ENCODE assay signal across 24 cellular contexts in genomic region chr6:108733706-108734105, GRCh38.
"Had no signal": no experiment of that assay in that cellular context is flagged by ENCODE, and none has a peak within 500 bp of the region (broad histone marks: within the 10 kb centered on the region; RNA-seq: fewer than 3 reads in every experiment).

No MANE protein-coding gene starts in this region.

- H3K4me3 ChIP-seq: adrenal gland, ascending aorta, dorsolateral prefrontal cortex, esophagus squamous epithelium, gastrocnemius medialis, spleen, testis, vagina had no signal

- H3K27me3 Mint-ChIP-seq: activated T-cell treated with anti-CD3 and anti-CD28 coated beads, Interleukin-2, amount 50 U/mL, for 24 hours had no signal

- H3K36me3 Mint-ChIP-seq: natural killer cell treated with Interleukin-12 subunit alpha and Interleukin-12 subunit beta and Interleukin-15 and Interleukin-18, amount 100 ng/mL, for 72 hours; WTC11 had no signal

- H3K27ac ChIP-seq: adrenal gland, ascending aorta, dorsolateral prefrontal cortex, esophagus squamous epithelium, gastrocnemius medialis, testis, vagina had no signal

- H3K9me3 Mint-ChIP-seq: activated T-cell treated with anti-CD3 and anti-CD28 coated beads, Interleukin-2, amount 50 U/mL, for 24 hours; activated T-helper 17 cell treated with anti-CD3 and anti-CD28 coated beads, Interleukin-2, amount 50 U/mL, for 72 hours; effector memory CD8-positive, alpha-beta T cell; natural killer cell treated with Interleukin-12 subunit alpha and Interleukin-12 subunit beta and Interleukin-15 and Interleukin-18, amount 100 ng/mL, for 72 hours; WTC11 had no signal

- ATAC-seq: activated T-helper 17 cell treated with anti-CD3 and anti-CD28 coated beads, Interleukin-2, amount 50 U/mL, for 72 hours; effector memory CD8-positive, alpha-beta T cell; gastrocnemius medialis; left ventricle myocardium superior; WTC11 had no signal

- DNase-seq: activated CD8-positive, alpha-beta memory T cell treated with anti-CD3 and anti-CD28 coated beads for 24 hours; activated CD8-positive, alpha-beta memory T cell treated with anti-CD3 and anti-CD28 coated beads, Interleukin-2, amount 50 U/mL, for 4 hours; activated T-cell treated with anti-CD3 and anti-CD28 coated beads, Interleukin-2, amount 50 U/mL, for 24 hours; central memory CD4-positive, alpha-beta T cell; dorsolateral prefrontal cortex; effector memory CD8-positive, alpha-beta T cell; esophagus squamous epithelium; gastrocnemius medialis; hypothalamus; left ventricle myocardium superior; mammary epithelial cell; midbrain; spleen; stimulated activated CD4-positive, alpha-beta T cell treated with anti-CD3 and anti-CD28 coated beads, Interleukin-4, amount 100 ng/mL, for 1 hour; stimulated activated naive CD4-positive, alpha-beta T cell; testis had no signal

- H3K36me3 ChIP-seq: adrenal gland, ascending aorta, esophagus squamous epithelium, gastrocnemius medialis, spleen, vagina had no signal

- H3K4me3 Mint-ChIP-seq: activated naive CD8-positive, alpha-beta T cell; activated T-cell treated with anti-CD3 and anti-CD28 coated beads, Interleukin-2, amount 50 U/mL, for 24 hours; activated T-helper 17 cell treated with anti-CD3 and anti-CD28 coated beads, Interleukin-2, amount 50 U/mL, for 72 hours; effector memory CD8-positive, alpha-beta T cell; natural killer cell treated with Interleukin-12 subunit alpha and Interleukin-12 subunit beta and Interleukin-15 and Interleukin-18, amount 100 ng/mL, for 72 hours; WTC11 had no signal

- H3K4me1 ChIP-seq: adrenal gland had no signal

- H3K9me3 ChIP-seq: adrenal gland, ascending aorta, esophagus squamous epithelium, gastrocnemius medialis, spleen, testis, vagina had no signal

- H3K27ac Mint-ChIP-seq: activated naive CD8-positive, alpha-beta T cell; activated T-cell treated with anti-CD3 and anti-CD28 coated beads, Interleukin-2, amount 50 U/mL, for 24 hours; activated T-helper 17 cell treated with anti-CD3 and anti-CD28 coated beads, Interleukin-2, amount 50 U/mL, for 72 hours; natural killer cell treated with Interleukin-12 subunit alpha and Interleukin-12 subunit beta and Interleukin-15 and Interleukin-18, amount 100 ng/mL, for 72 hours; progenitor cell of endocrine pancreas; WTC11 had no signal

- H3K27me3 ChIP-seq: ascending aorta, dorsolateral prefrontal cortex, esophagus squamous epithelium, gastrocnemius medialis, spleen, testis, vagina had no signal
